Comparison of ENCODE assay signal across 9 cellular contexts in the genomic region with DNA sequence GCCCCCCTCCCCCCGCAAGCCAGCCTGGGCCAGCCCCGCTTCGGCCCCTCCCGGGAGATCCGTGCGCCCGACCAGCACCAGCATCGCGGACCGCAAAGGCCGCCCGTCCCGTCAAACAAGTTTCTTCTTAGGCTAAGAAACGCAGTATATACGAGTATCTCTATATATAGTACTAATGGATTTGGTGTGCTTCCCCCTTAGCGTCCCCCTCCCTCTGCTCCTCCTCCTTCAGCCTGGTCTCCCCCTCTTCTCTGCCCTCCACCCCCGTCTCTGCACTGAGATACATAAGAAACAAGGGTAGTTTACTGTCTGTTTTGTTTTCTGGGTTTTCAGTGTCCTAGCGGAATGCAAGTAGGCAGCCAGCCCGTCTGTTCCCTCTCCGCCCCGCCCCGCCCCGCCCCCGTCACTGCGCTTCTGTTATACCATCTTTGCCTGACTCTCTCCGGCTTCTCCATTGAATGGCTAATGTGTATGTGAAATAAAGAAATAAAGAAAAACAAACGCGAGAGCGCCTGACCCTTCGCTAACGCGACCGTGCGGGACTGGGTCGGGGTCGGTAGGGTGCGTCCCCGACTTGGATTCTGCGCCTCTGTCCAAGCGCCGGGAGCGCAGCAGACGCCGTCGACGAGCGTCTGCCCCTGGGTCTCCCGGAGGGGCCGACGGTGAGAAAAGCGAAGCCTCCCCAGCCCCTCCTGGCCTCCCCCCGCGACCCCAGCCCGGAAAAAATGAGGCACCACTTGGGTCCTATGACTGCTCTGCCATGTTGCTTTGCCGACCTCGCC. TPM values are rescaled to one million over a fixed set of nuclear protein-coding genes. Genes with fewer than 3 reads are reported as not detected.
DNase-seq lines count a peak whose midpoint lies in the region; ATAC-seq lines count a peak whose summit lies in the region.
"Had no signal": no experiment of that assay in that cellular context is flagged by ENCODE, and none has a peak within 500 bp of the region (broad histone marks: within the 10 kb centered on the region; RNA-seq: fewer than 3 reads in every experiment).

No MANE protein-coding gene starts in this region.

- no peaks in the 10 kb centered on the region for H3K36me3 Mint-ChIP-seq in activated T-cell treated with anti-CD3 and anti-CD28 coated beads, Interleukin-2, amount 50 U/mL, for 4 hours (ENCODE audit: insufficient read depth)

- ATAC-seq in activated T-cell treated with anti-CD3 and anti-CD28 coated beads, Interleukin-2, amount 50 U/mL, for 4 hours = no peak
- peak; percentile 13 for ATAC-seq in Right ventricle myocardium superior (ENCODE audit: poor library complexity)
- no peak for ATAC-seq in GM18873 (IDR thresholded peaks at IDR 0.05; ENCODE audit: low FRiP score, unreplicated experiment)

- H3K4me3 ChIP-seq in skin epidermis = peak overlapping the region; percentile 25 to 49 (median 37)

- H3K27ac ChIP-seq in skin epidermis = peak overlapping the region in 20 of 21 experiments; percentile 66 to 97 (median 86)
- H3K27ac ChIP-seq: C4-2B had no signal

- H3K9me3 Mint-ChIP-seq in activated T-cell treated with anti-CD3 and anti-CD28 coated beads, Interleukin-2, amount 50 U/mL, for 4 hours = no peaks in the 10 kb centered on the region

- peaks cover 13% of the 10 kb centered on the region for H3K27me3 Mint-ChIP-seq in activated T-cell treated with anti-CD3 and anti-CD28 coated beads, Interleukin-2, amount 50 U/mL, for 4 hours (ENCODE audit: low read depth)

- intact Hi-C loops in Right ventricle myocardium superior (cut with DNase I) = no loop called here

- peaks cover 44% of the 10 kb centered on the region for H3K4me1 Mint-ChIP-seq in activated T-cell treated with anti-CD3 and anti-CD28 coated beads, Interleukin-2, amount 50 U/mL, for 4 hours (ENCODE audit: low read depth)

- DNase-seq in activated CD4-positive, alpha-beta T cell treated with anti-CD3 and anti-CD28 coated beads for 48 hours = peak; percentile 34
- no peak for DNase-seq in activated CD4-positive, alpha-beta T cell treated with anti-CD3 and anti-CD28 coated beads for 1 hour
- no peak for DNase-seq in activated T-cell treated with anti-CD3 and anti-CD28 coated beads, Interleukin-2, amount 50 U/mL, for 4 hours
- DNase-seq in Right ventricle myocardium superior (no peak), NCI-H187 treated with DMSO at 0.1 percent for 48 hours (lab: John Stamatoyannopoulos, UW) (no peak), DMS114 treated with DMSO at 0.1 percent for 48 hours (lab: John Stamatoyannopoulos, UW; ENCODE audit: unreplicated experiment) (no peak)

- H3K4me3 Mint-ChIP-seq in activated T-cell treated with anti-CD3 and anti-CD28 coated beads, Interleukin-2, amount 50 U/mL, for 4 hours = peak overlapping the region; percentile 69

RNA-seq across cellular contexts. Expression of a gene that starts 4.2 kb away (rescaled TPM):
- total RNA-seq in activated T-cell treated with anti-CD3 and anti-CD28 coated beads, Interleukin-2, amount 50 U/mL, for 4 hours = 1 to 10 TPM; 1.9 to 3.0 (median 2.9) TPM
- 7.2 TPM for total RNA-seq in Right ventricle myocardium superior

RNA-seq across cellular contexts. Expression of a gene that starts 18.1 kb away (rescaled TPM):
- 100 to 1,000 TPM; 240 to 248 (median 246) TPM for total RNA-seq in activated T-cell treated with anti-CD3 and anti-CD28 coated beads, Interleukin-2, amount 50 U/mL, for 4 hours
- 18.4 TPM for total RNA-seq in Right ventricle myocardium superior

RNA-seq across cellular contexts. Expression of a gene that starts 19.6 kb away (rescaled TPM):
- total RNA-seq in activated T-cell treated with anti-CD3 and anti-CD28 coated beads, Interleukin-2, amount 50 U/mL, for 4 hours = 100 to 1,000 TPM; 127 to 137 (median 134) TPM
- 44.6 TPM for total RNA-seq in Right ventricle myocardium superior

RNA-seq across cellular contexts. Expression of a gene that starts 51.7 kb away (rescaled TPM):
- 10 to 100 TPM; 64.5 to 66.0 (median 65.4) TPM for total RNA-seq in activated T-cell treated with anti-CD3 and anti-CD28 coated beads, Interleukin-2, amount 50 U/mL, for 4 hours
- 38.2 TPM for total RNA-seq in Right ventricle myocardium superior

RNA-seq across cellular contexts. Expression of a gene that starts 51.7 kb away (rescaled TPM):
- total RNA-seq in activated T-cell treated with anti-CD3 and anti-CD28 coated beads, Interleukin-2, amount 50 U/mL, for 4 hours = 100 to 1,000 TPM in 2 of 3 donors, 10 to 100 TPM in 1; 99.4 to 113 (median 110) TPM
- total RNA-seq in Right ventricle myocardium superior = 17.7 TPM

Comparison
In these comparisons a context has a peak if more than half of its experiments do, and no peak if none do; other contexts are left out.
1. RNA of a gene that starts 18.1 kb away (total RNA-seq): 240 to 248 TPM in activated T-cell treated with anti-CD3 and anti-CD28 coated beads, Interleukin-2, amount 50 U/mL, for 4 hours; 18.4 TPM in Right ventricle myocardium superior (single experiment); every median in the first group is over 10 times any median in the second.